Comparison of ENCODE assay signal across 31 cellular contexts in genomic region chr16:12972246-12972645, GRCh38.
"Had no signal": no experiment of that assay in that cellular context is flagged by ENCODE, and none has a peak within 500 bp of the region (broad histone marks: within the 10 kb centered on the region; RNA-seq: fewer than 3 reads in every experiment).

No MANE protein-coding gene starts in this region.

- H3K9me3 ChIP-seq: adrenal gland, body of pancreas, breast epithelium had no signal

- H3K4me3 ChIP-seq: adrenal gland, body of pancreas, breast epithelium had no signal

- DNase-seq: activated B cell treated with CpG ODN at 0.5 μM for 24 hours; activated CD4-positive, alpha-beta memory T cell treated with anti-CD3 and anti-CD28 coated beads for 36 hours; activated CD4-positive, alpha-beta T cell treated with anti-CD3 and anti-CD28 coated beads for 4 hours; activated CD4-positive, alpha-beta T cell treated with anti-CD3 and anti-CD28 coated beads, Interleukin-2, amount 10 ng/mL, durations not matched to agents 24 days and 14 days; activated CD4-positive, alpha-beta T cell treated with anti-CD3 and anti-CD28 coated beads, Interleukin-2, amount 50 U/mL, for 1 hour; activated CD4-positive, alpha-beta T cell treated with anti-CD3 and anti-CD28 coated beads, Interleukin-2, amount 50 U/mL, for 4 hours; activated CD4-positive, CD25-positive, alpha-beta regulatory T cell treated with anti-CD3 and anti-CD28 coated beads, Interleukin-2, amount 50 U/mL, for 72 hours; activated CD8-positive, alpha-beta memory T cell treated with anti-CD3 and anti-CD28 coated beads, Interleukin-2, amount 50 U/mL, for 4 hours; activated CD8-positive, alpha-beta T cell treated with anti-CD3 and anti-CD28 coated beads for 36 hours; activated effector memory CD4-positive, alpha-beta T cell treated with anti-CD3 and anti-CD28 coated beads, Interleukin-2, amount 50 U/mL, for 16 hours; activated gamma-delta T cell treated with Interleukin-2 at 50 U/mL for 16 hours; activated naive CD4-positive, alpha-beta T cell; activated naive CD4-positive, alpha-beta T cell treated with anti-CD3 and anti-CD28 coated beads for 36 hours; activated naive CD4-positive, alpha-beta T cell treated with anti-CD3 and anti-CD28 coated beads, Interleukin-2, amount 50 U/mL, for 16 hours; activated naive CD8-positive, alpha-beta T cell treated with anti-CD3 and anti-CD28 coated beads for 36 hours; activated T-cell treated with anti-CD3 and anti-CD28 coated beads for 4 hours; activated T-cell treated with anti-CD3 and anti-CD28 coated beads, Interleukin-2, amount 50 U/mL, for 1 hour; activated T-cell treated with anti-CD3 and anti-CD28 coated beads, Interleukin-2, amount 50 U/mL, for 4 hours; activated T-cell treated with anti-CD3 and anti-CD28 coated beads, Interleukin-2, amount 50 U/mL, for 72 hours; adrenal gland; amniotic stem cell; aorta; body of pancreas; brain microvascular endothelial cell; central memory CD4-positive, alpha-beta T cell; T-helper 2 cell; T-helper 9 cell had no signal

- H3K4me1 ChIP-seq: adrenal gland, body of pancreas, breast epithelium had no signal

- H3K27me3 ChIP-seq: adrenal gland, body of pancreas, brain microvascular endothelial cell, breast epithelium had no signal

- H3K36me3 ChIP-seq: adrenal gland, brain microvascular endothelial cell, breast epithelium had no signal

- H3K27ac ChIP-seq: adrenal gland, body of pancreas, brain microvascular endothelial cell, breast epithelium, VCaP had no signal

- ATAC-seq: activated CD8-positive, alpha-beta T cell treated with anti-CD3 and anti-CD28 coated beads for 36 hours; activated naive CD4-positive, alpha-beta T cell treated with anti-CD3 and anti-CD28 coated beads, Interleukin-2, amount 50 U/mL, for 72 hours; activated T-cell treated with anti-CD3 and anti-CD28 coated beads, Interleukin-2, amount 50 U/mL, for 4 hours; activated T-cell treated with anti-CD3 and anti-CD28 coated beads, Interleukin-2, amount 50 U/mL, for 72 hours; activated T-helper 17 cell treated with anti-CD3 and anti-CD28 coated beads, Interleukin-2, amount 50 U/mL, for 72 hours; body of pancreas had no signal
